ENCODE assay signal across 11 cellular contexts in the genomic region with DNA sequence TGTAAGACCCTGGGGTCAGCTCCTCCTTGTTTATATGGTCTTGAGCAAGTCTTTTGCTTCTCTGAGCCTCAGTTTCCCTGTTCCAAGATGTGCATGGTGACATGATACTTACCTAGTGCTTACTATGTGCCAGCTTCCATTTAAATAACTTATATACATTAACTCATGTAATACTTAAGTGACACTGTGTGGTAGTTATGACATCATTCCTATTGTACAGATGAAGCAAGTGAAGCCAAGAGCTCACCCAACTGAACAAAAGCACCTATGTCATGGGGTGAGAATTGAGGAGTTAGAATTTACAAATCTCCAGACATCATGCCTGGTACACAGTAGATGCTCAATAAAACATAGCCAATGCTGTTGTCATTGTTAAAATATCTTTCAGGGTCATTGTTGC. TPM values are rescaled to one million over a fixed set of nuclear protein-coding genes. Genes with fewer than 3 reads are reported as not detected.
"Had no signal": no experiment of that assay in that cellular context is flagged by ENCODE, and none has a peak within 500 bp of the region (broad histone marks: within the 10 kb centered on the region; RNA-seq: fewer than 3 reads in every experiment).

No MANE protein-coding gene starts in this region.

- ATAC-seq: GM23338, HCT116 had no signal

- H3K9ac ChIP-seq: GM23248 had no signal

- H2AFZ ChIP-seq: GM23248, GM23338 had no signal

- DNase-seq: GM23248, GOT3, H7, H9, HCEC 1CT, HFFc6 had no signal

- H3K9me3 ChIP-seq: HAP-1 had no signal

- H3K36me3 ChIP-seq: HAP-1 had no signal

- H3K4me2 ChIP-seq: GM23338 had no signal

- FAIRE-seq: H1, H54 had no signal

- H3K4me1 ChIP-seq: HAP-1 had no signal

- H3K27ac ChIP-seq: GM23248 had no signal

- H3K4me3 ChIP-seq: GM23248, GM23338, HAP-1 had no signal

RNA-seq across cellular contexts. Expression of gene CMKLR1, which starts 41.3 kb away (rescaled TPM):
- total RNA-seq: HFFc6 had no signal
